In the genomic region with DNA sequence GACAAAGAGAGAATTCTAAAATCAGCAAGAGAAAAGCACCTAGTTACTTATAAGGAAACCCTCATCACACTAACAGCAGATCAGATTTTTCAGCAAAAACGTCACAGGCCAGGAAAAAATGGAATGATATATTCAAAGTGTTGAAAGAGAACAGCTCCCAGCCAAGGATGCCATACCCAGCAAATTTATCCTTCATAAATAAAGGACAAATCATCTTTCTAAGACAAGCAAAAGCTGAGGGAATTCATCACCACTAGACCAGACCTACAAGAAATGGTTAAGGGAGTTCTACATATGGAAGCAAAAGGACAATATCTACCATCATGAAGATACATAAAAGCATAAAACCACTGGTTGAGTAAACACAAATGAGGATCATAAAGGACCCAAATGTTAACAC, we compare ENCODE assay signal across 34 cellular contexts.
"Had no signal": no experiment of that assay in that cellular context is flagged by ENCODE, and none has a peak within 500 bp of the region (broad histone marks: within the 10 kb centered on the region; RNA-seq: fewer than 3 reads in every experiment).

No MANE protein-coding gene starts in this region.

- H3K27ac ChIP-seq: adrenal gland, ascending aorta, body of pancreas, brain microvascular endothelial cell, breast epithelium, cardiac muscle cell had no signal

- H3K4me1 ChIP-seq: adrenal gland, ascending aorta, body of pancreas, breast epithelium had no signal

- H3K27me3 ChIP-seq: adrenal gland, ascending aorta, body of pancreas, brain microvascular endothelial cell, breast epithelium, cardiac muscle cell had no signal

- FAIRE-seq: astrocyte, bronchial epithelial cell had no signal

- ATAC-seq: activated naive CD4-positive, alpha-beta T cell treated with anti-CD3 and anti-CD28 coated beads, Interleukin-2, amount 50 U/mL, for 72 hours; activated naive CD8-positive, alpha-beta T cell treated with anti-CD3 and anti-CD28 coated beads, Interleukin-2, amount 50 U/mL, for 24 hours; activated T-cell treated with anti-CD3 and anti-CD28 coated beads, Interleukin-2, amount 50 U/mL, for 4 hours; activated T-cell treated with anti-CD3 and anti-CD28 coated beads, Interleukin-2, amount 50 U/mL, for 72 hours; activated T-helper 17 cell treated with anti-CD3 and anti-CD28 coated beads, Interleukin-2, amount 50 U/mL, for 72 hours; body of pancreas had no signal

- H3K36me3 ChIP-seq: adrenal gland, ascending aorta, brain microvascular endothelial cell, breast epithelium, cardiac muscle cell had no signal

- DNase-seq: activated effector memory CD4-positive, alpha-beta T cell treated with anti-CD3 and anti-CD28 coated beads, Interleukin-2, amount 50 U/mL, for 16 hours; activated effector memory CD4-positive, alpha-beta T cell treated with Interleukin-2 at 50 U/mL for 16 hours; activated gamma-delta T cell; activated gamma-delta T cell treated with Interleukin-2 at 50 U/mL for 16 hours; activated naive CD4-positive, alpha-beta T cell; activated naive CD4-positive, alpha-beta T cell treated with anti-CD3 and anti-CD28 coated beads for 36 hours; activated naive CD4-positive, alpha-beta T cell treated with anti-CD3 and anti-CD28 coated beads, Interleukin-2, amount 10 ng/mL, durations not matched to agents 7 days and 5 days; activated naive CD4-positive, alpha-beta T cell treated with anti-CD3 and anti-CD28 coated beads, Interleukin-2, amount 50 U/mL, for 16 hours; activated naive CD4-positive, alpha-beta T cell treated with Interleukin-2 at 50 U/mL for 16 hours; activated naive CD8-positive, alpha-beta T cell treated with anti-CD3 and anti-CD28 coated beads for 36 hours; activated naive CD8-positive, alpha-beta T cell treated with anti-CD3 and anti-CD28 coated beads, Interleukin-2, amount 10 ng/mL, durations not matched to agents 7 days and 5 days; activated naive CD8-positive, alpha-beta T cell treated with anti-CD3 and anti-CD28 coated beads, Interleukin-2, amount 50 U/mL, for 24 hours; activated T-cell treated with anti-CD3 and anti-CD28 coated beads, Interleukin-2, amount 50 U/mL, for 1 hour; activated T-cell treated with anti-CD3 and anti-CD28 coated beads, Interleukin-2, amount 50 U/mL, for 24 hours; activated T-cell treated with anti-CD3 and anti-CD28 coated beads, Interleukin-2, amount 50 U/mL, for 4 hours; activated T-cell treated with anti-CD3 and anti-CD28 coated beads, Interleukin-2, amount 50 U/mL, for 48 hours; activated T-cell treated with anti-CD3 and anti-CD28 coated beads, Interleukin-2, amount 50 U/mL, for 72 hours; adrenal gland; amniotic stem cell; amygdala; anterior cingulate cortex; aorta; body of pancreas; brain microvascular endothelial cell; caudate nucleus; central memory CD4-positive, alpha-beta T cell; cerebellar nuclear complex had no signal

- H3K9me3 ChIP-seq: adrenal gland, body of pancreas, breast epithelium had no signal

- H3K4me3 ChIP-seq: adrenal gland, ascending aorta, body of pancreas, breast epithelium, cardiac muscle cell had no signal
